ENCODE assay signal across 8 cellular contexts in the genomic region with DNA sequence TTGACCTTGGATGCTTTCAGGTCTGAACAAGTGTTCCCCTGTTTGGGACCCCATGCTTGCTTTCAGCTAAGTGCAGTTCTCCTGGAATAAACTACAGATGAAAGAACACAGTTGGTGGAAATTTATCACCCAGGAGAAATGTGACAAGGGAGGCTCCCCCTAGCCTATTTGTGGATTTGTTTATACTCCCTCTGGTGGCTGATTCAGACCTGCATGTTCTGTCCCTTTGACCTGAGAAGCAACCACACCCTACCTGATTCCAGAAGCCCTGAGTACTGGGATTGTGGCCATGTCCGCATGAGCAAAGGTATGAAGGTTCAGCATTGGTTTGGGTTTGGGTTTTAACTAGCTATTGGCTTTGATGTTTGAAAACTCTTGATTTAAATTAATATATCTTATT.
DNase-seq lines count a peak whose midpoint lies in the region; ATAC-seq lines count a peak whose summit lies in the region.

No MANE protein-coding gene starts in this region.

- no peaks in the 10 kb centered on the region for H3K4me1 Mint-ChIP-seq in stimulated activated effector memory CD8-positive, alpha-beta T cell treated with anti-CD3 and anti-CD28 coated beads, Interleukin-12 subunit alpha, Interleukin-12 subunit beta, amount 100 ng/mL, for 72 hours

- peak; percentile 6 for DNase-seq in stimulated activated CD4-positive, alpha-beta T cell treated with anti-CD3 and anti-CD28 coated beads, Interleukin-4, amount 100 ng/mL, for 24 hours
- no peak for DNase-seq in stimulated activated CD4-positive, alpha-beta T cell treated with anti-CD3 and anti-CD28 coated beads, Interleukin-2, amount 100 ng/mL, for 24 hours
- DNase-seq in NCI-H2196 (lab: John Stamatoyannopoulos, UW; ENCODE audit: unreplicated experiment): peak; percentile 20
- DNase-seq in central memory CD4-positive, alpha-beta T cell: peak; percentile 12
- DNase-seq in midbrain (lab: John Stamatoyannopoulos, UW): peak; percentile 18
- DNase-seq in cortex of kidney (lab: John Stamatoyannopoulos, UW): no peak
- no peak for DNase-seq in stimulated activated effector memory CD8-positive, alpha-beta T cell treated with anti-CD3 and anti-CD28 coated beads, Interleukin-12 subunit alpha, Interleukin-12 subunit beta, amount 100 ng/mL, for 72 hours (ENCODE audit: low spot score in 2 of 2)

- ATAC-seq in HG02571 (IDR thresholded peaks at IDR 0.05; ENCODE audit: unreplicated experiment): no peak
- ATAC-seq in stimulated activated effector memory CD8-positive, alpha-beta T cell treated with anti-CD3 and anti-CD28 coated beads, Interleukin-12 subunit alpha, Interleukin-12 subunit beta, amount 100 ng/mL, for 72 hours: no peak

- H3K4me3 Mint-ChIP-seq in stimulated activated effector memory CD8-positive, alpha-beta T cell treated with anti-CD3 and anti-CD28 coated beads, Interleukin-12 subunit alpha, Interleukin-12 subunit beta, amount 100 ng/mL, for 72 hours: no peak overlapping the region

- H3K9me3 Mint-ChIP-seq in stimulated activated effector memory CD8-positive, alpha-beta T cell treated with anti-CD3 and anti-CD28 coated beads, Interleukin-12 subunit alpha, Interleukin-12 subunit beta, amount 100 ng/mL, for 72 hours: no peaks in the 10 kb centered on the region

- no peak overlapping the region for H3K27ac Mint-ChIP-seq in stimulated activated effector memory CD8-positive, alpha-beta T cell treated with anti-CD3 and anti-CD28 coated beads, Interleukin-12 subunit alpha, Interleukin-12 subunit beta, amount 100 ng/mL, for 72 hours

- no peaks in the 10 kb centered on the region for H3K36me3 Mint-ChIP-seq in stimulated activated effector memory CD8-positive, alpha-beta T cell treated with anti-CD3 and anti-CD28 coated beads, Interleukin-12 subunit alpha, Interleukin-12 subunit beta, amount 100 ng/mL, for 72 hours

Comparison
In these comparisons a context has a peak if more than half of its experiments do, and no peak if none do; other contexts are left out.
1. DNase-seq: peak in stimulated activated CD4-positive, alpha-beta T cell treated with anti-CD3 and anti-CD28 coated beads, Interleukin-4, amount 100 ng/mL, for 24 hours (single experiment), NCI-H2196 (single experiment), central memory CD4-positive, alpha-beta T cell (single experiment) and midbrain (single experiment); none in stimulated activated CD4-positive, alpha-beta T cell treated with anti-CD3 and anti-CD28 coated beads, Interleukin-2, amount 100 ng/mL, for 24 hours (0 of 2), cortex of kidney (single experiment) and stimulated activated effector memory CD8-positive, alpha-beta T cell treated with anti-CD3 and anti-CD28 coated beads, Interleukin-12 subunit alpha, Interleukin-12 subunit beta, amount 100 ng/mL, for 72 hours (0 of 2).